In the genomic region with DNA sequence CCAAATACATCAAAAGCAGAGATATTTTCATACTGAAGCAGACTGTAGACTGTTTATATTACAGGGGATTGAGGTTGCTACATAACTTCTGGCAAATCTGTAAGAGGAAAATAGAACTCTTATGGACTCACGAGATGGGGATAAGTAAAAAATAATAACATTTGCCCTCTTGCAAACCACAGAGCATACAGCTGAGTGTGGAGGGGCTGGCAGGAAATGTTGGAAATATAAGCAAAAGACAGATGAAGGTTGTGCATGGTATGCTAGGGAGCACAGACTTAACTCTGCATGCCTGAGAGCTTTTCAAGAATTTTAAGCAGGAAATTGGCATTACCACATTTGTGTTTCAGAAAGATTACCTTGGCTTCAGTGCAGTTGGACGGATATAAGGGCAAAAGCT, we compare ENCODE assay signal across 17 cellular contexts.
"Had no signal": no experiment of that assay in that cellular context is flagged by ENCODE, and none has a peak within 500 bp of the region (broad histone marks: within the 10 kb centered on the region; RNA-seq: fewer than 3 reads in every experiment).

No MANE protein-coding gene starts in this region.

- H3K27ac ChIP-seq: coronary artery, epithelial cell of prostate, left ventricle myocardium inferior, upper lobe of left lung had no signal

- H3K4me3 ChIP-seq: coronary artery, left ventricle myocardium inferior, upper lobe of left lung had no signal

- ATAC-seq: activated CD8-positive, alpha-beta memory T cell treated with anti-CD3 and anti-CD28 coated beads, Interleukin-2, amount 10 ng/mL, durations not matched to agents 7 days and 5 days; activated T-cell treated with anti-CD3 and anti-CD28 coated beads, Interleukin-2, amount 50 U/mL, for 4 hours; sciatic nerve; stimulated activated naive CD8-positive, alpha-beta T cell treated with anti-CD3 and anti-CD28 coated beads, Interleukin-15, Interleukin-2, amounts not matched to agents 100 U/mL and 50 U/mL, for 24 hours had no signal

- DNase-seq: activated CD4-positive, alpha-beta T cell treated with anti-CD3 and anti-CD28 coated beads for 1 hour; activated CD4-positive, alpha-beta T cell treated with anti-CD3 and anti-CD28 coated beads, Interleukin-2, amount 50 U/mL, for 48 hours; activated CD8-positive, alpha-beta memory T cell treated with anti-CD3 and anti-CD28 coated beads, Interleukin-2, amount 10 ng/mL, durations not matched to agents 7 days and 5 days; activated gamma-delta T cell; activated T-cell treated with anti-CD3 and anti-CD28 coated beads, Interleukin-2, amount 50 U/mL, for 4 hours; effector memory CD4-positive, alpha-beta T cell; head of caudate nucleus; left ventricle myocardium inferior; occipital lobe; stimulated activated CD4-positive, alpha-beta T cell treated with anti-CD3 and anti-CD28 coated beads, Interleukin-4, amount 100 ng/mL, for 1 hour; stimulated activated CD8-positive, alpha-beta memory T cell treated with anti-CD3 and anti-CD28 coated beads, Interleukin-4, amount 100 ng/mL, for 48 hours; stimulated activated naive CD8-positive, alpha-beta T cell treated with anti-CD3 and anti-CD28 coated beads, Interleukin-15, Interleukin-2, amounts not matched to agents 100 U/mL and 50 U/mL, for 24 hours; SW 1271; upper lobe of left lung had no signal
